In the genomic region with DNA sequence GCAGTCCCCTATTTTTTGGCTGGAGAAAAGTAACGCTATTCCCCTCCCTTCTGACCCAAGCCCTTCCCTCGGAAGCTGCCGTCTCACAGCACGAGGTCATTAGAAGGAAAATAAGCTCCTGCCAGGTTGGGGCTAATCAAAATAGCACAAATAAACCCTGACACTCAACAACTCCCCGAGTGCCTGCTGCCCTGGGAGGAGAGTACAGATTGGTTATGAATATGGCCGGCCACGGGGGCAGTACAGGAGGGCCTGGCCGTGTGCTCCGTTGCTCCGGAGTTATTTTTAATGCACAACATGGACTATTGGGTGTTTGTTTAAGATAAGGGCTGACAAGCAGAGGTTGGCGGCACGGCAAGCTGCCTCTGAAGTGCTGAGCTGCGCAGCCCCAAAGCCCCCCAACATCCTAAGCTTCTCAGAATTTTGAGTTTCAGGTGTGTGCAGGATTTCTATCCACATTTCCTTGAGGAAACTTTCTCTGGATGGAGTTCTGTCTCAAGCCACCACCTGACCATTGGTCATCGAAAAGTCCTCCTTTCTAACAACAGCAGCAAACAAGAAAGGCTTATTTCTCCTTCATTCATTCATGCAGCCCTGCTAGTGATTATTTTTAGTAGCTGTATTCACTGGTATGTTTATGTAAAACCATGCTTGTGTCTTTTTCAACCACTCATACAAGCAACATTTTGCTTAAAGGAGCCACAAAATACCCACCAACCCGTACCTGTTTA, we compare ENCODE assay signal across 1 cellular context.
TF ChIP-seq lines count a peak whose summit lies in the region.

No MANE protein-coding gene starts in this region.

TF ChIP-seq in HepG2, 621 proteins besides CTCF, POLR2A, EP300 and RAD21 (continued from another document):
- TF ChIP-seq, protein P1, sequence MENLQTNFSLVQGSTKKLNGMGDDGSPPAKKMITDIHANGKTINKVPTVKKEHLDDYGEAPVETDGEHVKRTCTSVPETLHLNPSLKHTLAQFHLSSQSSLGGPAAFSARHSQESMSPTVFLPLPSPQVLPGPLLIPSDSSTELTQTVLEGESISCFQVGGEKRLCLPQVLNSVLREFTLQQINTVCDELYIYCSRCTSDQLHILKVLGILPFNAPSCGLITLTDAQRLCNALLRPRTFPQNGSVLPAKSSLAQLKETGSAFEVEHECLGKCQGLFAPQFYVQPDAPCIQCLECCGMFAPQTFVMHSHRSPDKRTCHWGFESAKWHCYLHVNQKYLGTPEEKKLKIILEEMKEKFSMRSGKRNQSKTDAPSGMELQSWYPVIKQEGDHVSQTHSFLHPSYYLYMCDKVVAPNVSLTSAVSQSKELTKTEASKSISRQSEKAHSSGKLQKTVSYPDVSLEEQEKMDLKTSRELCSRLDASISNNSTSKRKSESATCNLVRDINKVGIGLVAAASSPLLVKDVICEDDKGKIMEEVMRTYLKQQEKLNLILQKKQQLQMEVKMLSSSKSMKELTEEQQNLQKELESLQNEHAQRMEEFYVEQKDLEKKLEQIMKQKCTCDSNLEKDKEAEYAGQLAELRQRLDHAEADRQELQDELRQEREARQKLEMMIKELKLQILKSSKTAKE (CRISPR knock-in tag; IDR thresholded peaks at IDR 0.05; ENCODE audit: borderline replicate concordance): no peak
- peak; percentile 22; the same call in 1 of the 2 replicates for TF ChIP-seq HNF4A (CRISPR knock-in tag; IDR thresholded peaks at IDR 0.05)
- TF ChIP-seq KAT8 (CRISPR knock-in tag; IDR thresholded peaks at IDR 0.05): no peak
- TF ChIP-seq, protein P2, sequence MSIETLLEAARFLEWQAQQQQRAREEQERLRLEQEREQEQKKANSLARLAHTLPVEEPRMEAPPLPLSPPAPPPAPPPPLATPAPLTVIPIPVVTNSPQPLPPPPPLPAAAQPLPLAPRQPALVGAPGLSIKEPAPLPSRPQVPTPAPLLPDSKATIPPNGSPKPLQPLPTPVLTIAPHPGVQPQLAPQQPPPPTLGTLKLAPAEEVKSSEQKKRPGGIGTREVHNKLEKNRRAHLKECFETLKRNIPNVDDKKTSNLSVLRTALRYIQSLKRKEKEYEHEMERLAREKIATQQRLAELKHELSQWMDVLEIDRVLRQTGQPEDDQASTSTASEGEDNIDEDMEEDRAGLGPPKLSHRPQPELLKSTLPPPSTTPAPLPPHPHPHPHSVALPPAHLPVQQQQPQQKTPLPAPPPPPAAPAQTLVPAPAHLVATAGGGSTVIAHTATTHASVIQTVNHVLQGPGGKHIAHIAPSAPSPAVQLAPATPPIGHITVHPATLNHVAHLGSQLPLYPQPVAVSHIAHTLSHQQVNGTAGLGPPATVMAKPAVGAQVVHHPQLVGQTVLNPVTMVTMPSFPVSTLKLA (IDR thresholded peaks at IDR 0.05): no peak
- TF ChIP-seq, protein P3, sequence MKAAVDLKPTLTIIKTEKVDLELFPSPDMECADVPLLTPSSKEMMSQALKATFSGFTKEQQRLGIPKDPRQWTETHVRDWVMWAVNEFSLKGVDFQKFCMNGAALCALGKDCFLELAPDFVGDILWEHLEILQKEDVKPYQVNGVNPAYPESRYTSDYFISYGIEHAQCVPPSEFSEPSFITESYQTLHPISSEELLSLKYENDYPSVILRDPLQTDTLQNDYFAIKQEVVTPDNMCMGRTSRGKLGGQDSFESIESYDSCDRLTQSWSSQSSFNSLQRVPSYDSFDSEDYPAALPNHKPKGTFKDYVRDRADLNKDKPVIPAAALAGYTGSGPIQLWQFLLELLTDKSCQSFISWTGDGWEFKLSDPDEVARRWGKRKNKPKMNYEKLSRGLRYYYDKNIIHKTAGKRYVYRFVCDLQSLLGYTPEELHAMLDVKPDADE (CRISPR knock-in tag; IDR thresholded peaks at IDR 0.05): no peak
- no peak for TF ChIP-seq ZNF333 (CRISPR knock-in tag; IDR thresholded peaks at IDR 0.05; ENCODE audit: borderline replicate concordance)
- no peak for TF ChIP-seq CHD2 (IDR thresholded peaks at IDR 0.05; ENCODE audit: low read depth, low read length)
- TF ChIP-seq ZNF367 (CRISPR knock-in tag; IDR thresholded peaks at IDR 0.05; ENCODE audit: borderline replicate concordance): no peak
- no peak for TF ChIP-seq FOXA1 (IDR thresholded peaks at IDR 0.05)
- TF ChIP-seq FOXA1 (CRISPR knock-in tag; IDR thresholded peaks at IDR 0.05): peak; percentile 33; the same call in 1 of the 2 replicates
- no peak for TF ChIP-seq GABPA (IDR thresholded peaks at IDR 0.05; ENCODE audit: low read depth, low read length)
- TF ChIP-seq GABPA (CRISPR knock-in tag; IDR thresholded peaks at IDR 0.05; ENCODE audit: low read depth): no peak
- peak; percentile 27; the same call in 1 of the 2 replicates for TF ChIP-seq TCF7 (IDR thresholded peaks at IDR 0.05; ENCODE audit: low read depth)
- TF ChIP-seq, protein P4, sequence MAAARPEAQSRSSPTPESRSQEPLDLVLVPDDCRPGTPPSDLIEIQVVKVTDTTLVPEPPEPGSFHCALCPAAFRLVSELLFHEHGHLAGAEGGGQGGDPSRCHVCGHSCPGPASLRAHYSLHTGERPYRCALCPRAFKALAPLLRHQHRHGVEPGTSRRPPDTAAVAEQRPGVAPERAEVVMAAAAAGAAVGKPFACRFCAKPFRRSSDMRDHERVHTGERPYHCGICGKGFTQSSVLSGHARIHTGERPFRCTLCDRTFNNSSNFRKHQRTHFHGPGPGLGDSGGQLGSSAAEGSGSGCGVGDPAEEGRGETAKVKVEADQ (CRISPR knock-in tag; IDR thresholded peaks at IDR 0.05; ENCODE audit: borderline replicate concordance): no peak
- TF ChIP-seq NR2F6 (IDR thresholded peaks at IDR 0.05): no peak
- TF ChIP-seq NR2F6 (CRISPR knock-in tag; IDR thresholded peaks at IDR 0.05): no peak
- no peak for TF ChIP-seq ZNF230 (CRISPR knock-in tag; IDR thresholded peaks at IDR 0.05)
- TF ChIP-seq SRSF1 (optimal IDR thresholded peaks at IDR 0.05; ENCODE audit: low read depth, low read length): no peak
- 0 out of 2 replicates have a peak, but pooled peaks have one; percentile 29 for TF ChIP-seq PHF21A (CRISPR knock-in tag; IDR thresholded peaks at IDR 0.05)
- TF ChIP-seq KLF15 (CRISPR knock-in tag; IDR thresholded peaks at IDR 0.05; ENCODE audit: borderline replicate concordance): no peak
- TF ChIP-seq SALL1 (CRISPR knock-in tag; IDR thresholded peaks at IDR 0.05): peak; percentile 65; the same call in 1 of the 2 replicates
- TF ChIP-seq NR2F1 (CRISPR knock-in tag; IDR thresholded peaks at IDR 0.05): no peak
